ENCODE assay signal across 6 cellular contexts in genomic region chr15:70315431-70315830, GRCh38.
"Had no signal": no experiment of that assay in that cellular context is flagged by ENCODE, and none has a peak within 500 bp of the region (broad histone marks: within the 10 kb centered on the region; RNA-seq: fewer than 3 reads in every experiment).

No MANE protein-coding gene starts in this region.

- H3K9ac ChIP-seq: KMS-11 had no signal

- H3K36me3 ChIP-seq: HAP-1 had no signal

- DNase-seq: GOT3, HFFc6, KBM-7 had no signal

- H3K9me3 Mint-ChIP-seq: HFFc6 had no signal

- H3K4me3 Mint-ChIP-seq: HFFc6 had no signal

- H3K9me3 ChIP-seq: HAP-1 had no signal

- H3K4me3 ChIP-seq: HAP-1 had no signal

- H3K27ac Mint-ChIP-seq: HFFc6, IgD-negative memory B cell had no signal

- H3K4me2 ChIP-seq: KMS-11 had no signal

- H3K27ac ChIP-seq: KMS-11 had no signal

- H3K36me3 Mint-ChIP-seq: IgD-negative memory B cell had no signal

- H3K4me1 ChIP-seq: HAP-1 had no signal
